15 cellular contexts compared by ENCODE assay signal in the genomic region with DNA sequence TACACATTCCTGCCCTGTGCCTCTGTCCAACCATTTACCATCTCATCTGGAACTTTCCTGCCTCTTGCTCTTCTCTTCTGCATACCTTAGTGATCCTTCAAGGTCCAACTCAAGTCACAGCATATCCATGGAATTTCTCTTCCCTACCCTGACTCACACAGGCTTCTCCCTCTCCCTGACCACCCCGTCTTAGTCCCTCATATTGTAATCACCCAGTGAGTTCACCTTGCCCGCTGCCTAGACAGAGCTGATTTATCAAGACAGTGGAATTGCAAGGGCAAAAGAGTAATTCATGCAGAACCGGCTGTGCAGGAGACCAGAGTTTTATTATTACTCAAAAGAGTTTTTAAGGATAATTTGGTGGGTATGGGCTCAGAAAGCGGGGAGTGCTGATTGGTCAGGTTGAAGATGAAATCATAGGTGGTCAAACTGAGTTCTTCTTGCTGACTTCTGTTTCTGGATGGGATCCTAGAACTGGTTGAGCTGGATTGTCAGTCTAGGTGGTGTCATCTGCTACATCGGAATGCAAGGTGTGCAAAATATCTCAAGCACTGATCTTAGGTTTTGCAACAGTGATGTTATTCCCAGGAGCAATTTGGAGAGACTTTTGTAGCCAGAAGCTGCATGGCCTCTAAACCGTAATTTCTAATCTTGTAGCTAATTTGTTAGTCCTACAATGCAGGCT.
"Had no signal": no experiment of that assay in that cellular context is flagged by ENCODE, and none has a peak within 500 bp of the region (broad histone marks: within the 10 kb centered on the region; RNA-seq: fewer than 3 reads in every experiment).

No MANE protein-coding gene starts in this region.

- H3K36me3 ChIP-seq: neutrophil had no signal

- H3K27ac ChIP-seq: neutrophil had no signal

- DNase-seq: activated CD4-positive, alpha-beta T cell treated with anti-CD3 and anti-CD28 coated beads, Interleukin-2, amount 10 ng/mL, durations not matched to agents 7 days and 5 days; activated CD8-positive, alpha-beta memory T cell treated with anti-CD3 and anti-CD28 coated beads for 24 hours; activated effector memory CD4-positive, alpha-beta T cell treated with anti-CD3 and anti-CD28 coated beads, Interleukin-2, amount 50 U/mL, for 16 hours; activated naive CD4-positive, alpha-beta T cell treated with anti-CD3 and anti-CD28 coated beads, Interleukin-2, amount 50 U/mL, for 16 hours; activated T-cell treated with anti-CD3 and anti-CD28 coated beads, Interleukin-2, amount 50 U/mL, for 72 hours; aorta; dermis blood vessel endothelial cell; effector memory CD4-positive, alpha-beta T cell; head of caudate nucleus; kidney glomerular epithelial cell; mesenchymal stem cell; stimulated activated CD4-positive, alpha-beta T cell treated with anti-CD3 and anti-CD28 coated beads, Interleukin-4, amount 100 ng/mL, for 4 hours; stimulated activated naive B cell treated with anti-CD40 and anti-IgM and Interleukin-4, amounts not matched to agents 10 μg/mL and 1 μg/mL and 100 μg/mL, for 72 hours had no signal

- FAIRE-seq: frontal cortex had no signal

- H3K9me3 ChIP-seq: neutrophil had no signal
